ENCODE assay signal across 1 cellular context in genomic region chr5:114935490-114935889, GRCh38.
TF ChIP-seq lines count a peak whose summit lies in the region.

No MANE protein-coding gene starts in this region.

TF ChIP-seq in HepG2, 621 proteins besides CTCF, POLR2A, EP300 and RAD21 (continued from another document):
- TF ChIP-seq, protein P1, sequence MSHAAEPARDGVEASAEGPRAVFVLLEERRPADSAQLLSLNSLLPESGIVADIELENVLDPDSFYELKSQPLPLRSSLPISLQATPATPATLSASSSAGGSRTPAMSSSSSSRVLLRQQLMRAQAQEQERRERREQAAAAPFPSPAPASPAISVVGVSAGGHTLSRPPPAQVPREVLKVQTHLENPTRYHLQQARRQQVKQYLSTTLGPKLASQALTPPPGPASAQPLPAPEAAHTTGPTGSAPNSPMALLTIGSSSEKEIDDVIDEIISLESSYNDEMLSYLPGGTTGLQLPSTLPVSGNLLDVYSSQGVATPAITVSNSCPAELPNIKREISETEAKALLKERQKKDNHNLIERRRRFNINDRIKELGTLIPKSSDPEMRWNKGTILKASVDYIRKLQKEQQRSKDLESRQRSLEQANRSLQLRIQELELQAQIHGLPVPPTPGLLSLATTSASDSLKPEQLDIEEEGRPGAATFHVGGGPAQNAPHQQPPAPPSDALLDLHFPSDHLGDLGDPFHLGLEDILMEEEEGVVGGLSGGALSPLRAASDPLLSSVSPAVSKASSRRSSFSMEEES (CRISPR knock-in tag; IDR thresholded peaks at IDR 0.05): no peak
- TF ChIP-seq HOXA7 (CRISPR knock-in tag; IDR thresholded peaks at IDR 0.05) (no peak), DBP (CRISPR knock-in tag; IDR thresholded peaks at IDR 0.05; ENCODE audit: not compliant biosample characterization) (no peak), MAFK (conservative IDR thresholded peaks at IDR 0.05 in 1 of 2, IDR thresholded peaks at IDR 0.05 in 1 of 2; ENCODE audit: low read length in 2 of 2) (peak; percentile 64 to 67; a peak in 3 of 4 replicates), DR1 (CRISPR knock-in tag; IDR thresholded peaks at IDR 0.05) (no peak)
- TF ChIP-seq, protein P2, sequence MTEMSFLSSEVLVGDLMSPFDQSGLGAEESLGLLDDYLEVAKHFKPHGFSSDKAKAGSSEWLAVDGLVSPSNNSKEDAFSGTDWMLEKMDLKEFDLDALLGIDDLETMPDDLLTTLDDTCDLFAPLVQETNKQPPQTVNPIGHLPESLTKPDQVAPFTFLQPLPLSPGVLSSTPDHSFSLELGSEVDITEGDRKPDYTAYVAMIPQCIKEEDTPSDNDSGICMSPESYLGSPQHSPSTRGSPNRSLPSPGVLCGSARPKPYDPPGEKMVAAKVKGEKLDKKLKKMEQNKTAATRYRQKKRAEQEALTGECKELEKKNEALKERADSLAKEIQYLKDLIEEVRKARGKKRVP (CRISPR knock-in tag; IDR thresholded peaks at IDR 0.05): no peak
- TF ChIP-seq, protein P3, sequence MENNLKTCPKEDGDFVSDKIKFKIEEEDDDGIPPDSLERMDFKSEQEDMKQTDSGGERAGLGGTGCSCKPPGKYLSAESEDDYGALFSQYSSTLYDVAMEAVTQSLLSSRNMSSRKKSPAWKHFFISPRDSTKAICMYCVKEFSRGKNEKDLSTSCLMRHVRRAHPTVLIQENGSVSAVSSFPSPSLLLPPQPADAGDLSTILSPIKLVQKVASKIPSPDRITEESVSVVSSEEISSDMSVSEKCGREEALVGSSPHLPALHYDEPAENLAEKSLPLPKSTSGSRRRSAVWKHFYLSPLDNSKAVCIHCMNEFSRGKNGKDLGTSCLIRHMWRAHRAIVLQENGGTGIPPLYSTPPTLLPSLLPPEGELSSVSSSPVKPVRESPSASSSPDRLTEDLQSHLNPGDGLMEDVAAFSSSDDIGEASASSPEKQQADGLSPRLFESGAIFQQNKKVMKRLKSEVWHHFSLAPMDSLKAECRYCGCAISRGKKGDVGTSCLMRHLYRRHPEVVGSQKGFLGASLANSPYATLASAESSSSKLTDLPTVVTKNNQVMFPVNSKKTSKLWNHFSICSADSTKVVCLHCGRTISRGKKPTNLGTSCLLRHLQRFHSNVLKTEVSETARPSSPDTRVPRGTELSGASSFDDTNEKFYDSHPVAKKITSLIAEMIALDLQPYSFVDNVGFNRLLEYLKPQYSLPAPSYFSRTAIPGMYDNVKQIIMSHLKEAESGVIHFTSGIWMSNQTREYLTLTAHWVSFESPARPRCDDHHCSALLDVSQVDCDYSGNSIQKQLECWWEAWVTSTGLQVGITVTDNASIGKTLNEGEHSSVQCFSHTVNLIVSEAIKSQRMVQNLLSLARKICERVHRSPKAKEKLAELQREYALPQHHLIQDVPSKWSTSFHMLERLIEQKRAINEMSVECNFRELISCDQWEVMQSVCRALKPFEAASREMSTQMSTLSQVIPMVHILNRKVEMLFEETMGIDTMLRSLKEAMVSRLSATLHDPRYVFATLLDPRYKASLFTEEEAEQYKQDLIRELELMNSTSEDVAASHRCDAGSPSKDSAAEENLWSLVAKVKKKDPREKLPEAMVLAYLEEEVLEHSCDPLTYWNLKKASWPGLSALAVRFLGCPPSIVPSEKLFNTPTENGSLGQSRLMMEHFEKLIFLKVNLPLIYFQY (CRISPR knock-in tag; IDR thresholded peaks at IDR 0.05; ENCODE audit: borderline replicate concordance): no peak
- TF ChIP-seq, protein P4, sequence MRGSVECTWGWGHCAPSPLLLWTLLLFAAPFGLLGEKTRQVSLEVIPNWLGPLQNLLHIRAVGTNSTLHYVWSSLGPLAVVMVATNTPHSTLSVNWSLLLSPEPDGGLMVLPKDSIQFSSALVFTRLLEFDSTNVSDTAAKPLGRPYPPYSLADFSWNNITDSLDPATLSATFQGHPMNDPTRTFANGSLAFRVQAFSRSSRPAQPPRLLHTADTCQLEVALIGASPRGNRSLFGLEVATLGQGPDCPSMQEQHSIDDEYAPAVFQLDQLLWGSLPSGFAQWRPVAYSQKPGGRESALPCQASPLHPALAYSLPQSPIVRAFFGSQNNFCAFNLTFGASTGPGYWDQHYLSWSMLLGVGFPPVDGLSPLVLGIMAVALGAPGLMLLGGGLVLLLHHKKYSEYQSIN (CRISPR knock-in tag; IDR thresholded peaks at IDR 0.05; ENCODE audit: borderline replicate concordance): no peak
